In the genomic region with DNA sequence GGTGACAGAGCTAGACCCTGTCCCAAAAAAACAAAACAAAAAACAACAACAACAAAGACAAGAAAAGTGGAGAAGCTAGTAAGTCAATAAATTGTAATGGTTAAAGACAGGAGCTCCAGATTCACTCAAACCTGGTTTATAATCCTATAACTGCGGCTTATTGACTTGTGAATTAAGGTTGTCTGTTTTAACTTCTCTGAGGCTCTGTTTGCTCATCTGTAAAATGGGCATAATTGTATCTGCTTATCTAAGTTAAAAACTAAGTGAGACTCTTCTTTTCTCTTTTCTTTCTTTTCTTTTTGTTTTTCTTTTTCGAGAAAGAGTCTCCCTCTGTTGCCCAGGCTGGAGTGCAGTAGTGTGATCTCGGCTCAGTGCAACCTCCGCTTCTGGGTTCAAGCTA, we compare ENCODE assay signal across 23 cellular contexts.
"Had no signal": no experiment of that assay in that cellular context is flagged by ENCODE, and none has a peak within 500 bp of the region (broad histone marks: within the 10 kb centered on the region; RNA-seq: fewer than 3 reads in every experiment).

No MANE protein-coding gene starts in this region.

- H3K36me3 ChIP-seq: colonic mucosa, tibial nerve had no signal

- H3K27me3 ChIP-seq: colonic mucosa, tibial nerve had no signal

- H3K9me3 ChIP-seq: colonic mucosa, mucosa of descending colon had no signal

- H3K4me1 Mint-ChIP-seq: immature natural killer cell, memory B cell had no signal

- ATAC-seq: left colon; mucosa of descending colon; natural killer cell treated with Interleukin-12 subunit alpha and Interleukin-12 subunit beta and Interleukin-15 and Interleukin-18, amount 100 ng/mL, for 72 hours; psoas muscle had no signal

- DNase-seq: activated CD4-positive, alpha-beta T cell treated with anti-CD3 and anti-CD28 coated beads for 4 hours; activated CD4-positive, alpha-beta T cell treated with anti-CD3 and anti-CD28 coated beads, Interleukin-2, amount 50 U/mL, for 48 hours; activated CD8-positive, alpha-beta memory T cell treated with anti-CD3 and anti-CD28 coated beads for 24 hours; activated effector memory CD4-positive, alpha-beta T cell treated with Interleukin-2 at 50 U/mL for 16 hours; activated naive CD4-positive, alpha-beta T cell treated with Interleukin-2 at 50 U/mL for 16 hours; anterior cingulate cortex; colonic mucosa; effector CD8-positive, alpha-beta T cell; hypothalamus; immature natural killer cell; kidney; left colon; mucosa of descending colon; nucleus accumbens; psoas muscle; stimulated activated CD4-positive, alpha-beta T cell treated with anti-CD3 and anti-CD28 coated beads, Interleukin-2, amount 100 ng/mL, for 48 hours; stimulated activated naive CD4-positive, alpha-beta T cell treated with Interleukin-2 at 50 U/mL for 16 hours had no signal

- H3K4me3 Mint-ChIP-seq: activated naive CD8-positive, alpha-beta T cell; immature natural killer cell; memory B cell; natural killer cell treated with Interleukin-12 subunit alpha and Interleukin-12 subunit beta and Interleukin-15 and Interleukin-18, amount 100 ng/mL, for 72 hours had no signal

- H2AFZ ChIP-seq: parathyroid adenoma had no signal

- H3K4me1 ChIP-seq: colonic mucosa, parathyroid adenoma, psoas muscle, tibial nerve had no signal

- H3K79me2 ChIP-seq: parathyroid adenoma had no signal

- H3K27ac Mint-ChIP-seq: activated naive CD8-positive, alpha-beta T cell; immature natural killer cell; memory B cell; natural killer cell treated with Interleukin-12 subunit alpha and Interleukin-12 subunit beta and Interleukin-15 and Interleukin-18, amount 100 ng/mL, for 72 hours had no signal

- H3K27me3 Mint-ChIP-seq: activated naive CD8-positive, alpha-beta T cell had no signal

- H3K36me3 Mint-ChIP-seq: memory B cell had no signal

- H3K4me3 ChIP-seq: colonic mucosa, mucosa of descending colon, psoas muscle, tibial nerve had no signal

- H3K27ac ChIP-seq: colonic mucosa, parathyroid adenoma, psoas muscle, VCaP had no signal
